12 cellular contexts compared by ENCODE assay signal in genomic region chr12:89765959-89766824, GRCh38. TPM values are rescaled to one million over a fixed set of nuclear protein-coding genes. Genes with fewer than 3 reads are reported as not detected.
DNase-seq lines count a peak whose midpoint lies in the region; ATAC-seq and TF ChIP-seq lines count a peak whose summit lies in the region.
"Had no signal": no experiment of that assay in that cellular context is flagged by ENCODE, and none has a peak within 500 bp of the region (broad histone marks: within the 10 kb centered on the region; RNA-seq: fewer than 3 reads in every experiment).

No MANE protein-coding gene starts in this region.

- H3K4me2 ChIP-seq in mammary epithelial cell (ENCODE audit: insufficient read depth, low read depth, low read length): no peak overlapping the region

- no TSS peak for BruUV-seq in mammary epithelial cell (replicated peaks; lab: Mats Ljungman, UMichigan)

- H3K9me3 ChIP-seq in mammary epithelial cell (replicated peaks; ENCODE audit: insufficient read depth, low read length): no peaks in the 10 kb centered on the region
- H3K9me3 ChIP-seq: BE2C, suprapubic skin had no signal

- CTCF ChIA-PET in mammary epithelial cell (lab: Charles Lee; ENCODE audit: low non-redundant PET): no interaction called here

- H3K27ac ChIP-seq in mammary epithelial cell (ENCODE audit: insufficient read depth, low read depth, low read length): no peak overlapping the region
- H3K27ac ChIP-seq: suprapubic skin had no signal

- 92% methylated on average over 3 of the region's 3 CpGs for WGBS in mammary epithelial cell (ENCODE audit: low coverage, missing lambda C conversion rate)

- TF ChIP-seq CTCF in GM06990 (IDR thresholded peaks at IDR 0.05; ENCODE audit: insufficient read depth, low read length, poor library complexity, severe bottlenecking) (no peak), mammary epithelial cell (conservative IDR thresholded peaks at IDR 0.05 in 1 of 2, IDR thresholded peaks at IDR 0.05 in 1 of 2; ENCODE audit: extremely low read depth in 1 of 2, insufficient read depth in 1 of 2, low read depth in 1 of 2, low read length in 2 of 2) (no peak)

- H3K36me3 ChIP-seq in GM06990 (ENCODE audit: control insufficient read depth, insufficient read depth, low read length): no peaks in the 10 kb centered on the region
- no peaks in the 10 kb centered on the region for H3K36me3 ChIP-seq in mammary epithelial cell (ENCODE audit: insufficient read depth, low read length)
- H3K36me3 ChIP-seq: BE2C, suprapubic skin had no signal

- H4K20me1 ChIP-seq in mammary epithelial cell (ENCODE audit: insufficient read depth, low read length): no peaks in the 10 kb centered on the region

- intact Hi-C loops in mammary epithelial cell (cut with micrococcal nuclease): no loop called here

- dilution Hi-C loops in mammary epithelial cell (cut with HindIII; ENCODE audit: low sequenced_read_pairs): no loop called here

- H2AFZ ChIP-seq in mammary epithelial cell (ENCODE audit: low read depth, low read length): no peak overlapping the region

- H3K27me3 ChIP-seq in GM06990 (replicated peaks; ENCODE audit: control insufficient read depth, insufficient read depth, low read length): no peaks in the 10 kb centered on the region
- no peaks in the 10 kb centered on the region for H3K27me3 ChIP-seq in mammary epithelial cell (ENCODE audit: insufficient read depth, low read length)
- H3K27me3 ChIP-seq: BE2C, suprapubic skin had no signal

- H3K4me3 ChIP-seq in GM06990 (replicated peaks; ENCODE audit: low read depth, low read length) (no peak overlapping the region), mammary epithelial cell (replicated peaks in 1 of 3; ENCODE audit: insufficient read depth in 1 of 3, low read depth in 2 of 3, low read length in 3 of 3) (no peak overlapping the region)
- H3K4me3 ChIP-seq: suprapubic skin had no signal

- DNase-seq in GM06990 (ENCODE audit: extremely low read depth, insufficient read length): peak; percentile 61
- no peak for DNase-seq in COLO668 (lab: John Stamatoyannopoulos, UW; ENCODE audit: unreplicated experiment)
- DNase-seq in iPS-NIHi7 (ENCODE audit: extremely low spot score): no peak
- DNase-seq in activated CD4-positive, alpha-beta T cell treated with anti-CD3 and anti-CD28 coated beads for 48 hours: no peak
- no peak for DNase-seq in mammary epithelial cell
- DNase-seq: activated CD4-positive, alpha-beta T cell treated with anti-CD3 and anti-CD28 coated beads for 1 hour; BE2C; NCI-H1417 treated with DMSO at 0.1 percent for 48 hours had no signal

- in situ Hi-C loops in mammary epithelial cell (cut with MboI; ENCODE audit: low sequenced_read_pairs in 2 of 2): loop anchor here in 1 of 2 donors (25.0 kb wide), 1 partner anchor 196 kb away; no protein-coding TSS in a partner anchor

- H3K4me1 ChIP-seq in mammary epithelial cell (ENCODE audit: insufficient read depth, low read length): peaks cover 29% of the 10 kb centered on the region
- H3K4me1 ChIP-seq: BE2C had no signal

- H3K9ac ChIP-seq in mammary epithelial cell (ENCODE audit: insufficient read depth, low read length): no peak overlapping the region

- no peaks in the 10 kb centered on the region for H3K79me2 ChIP-seq in mammary epithelial cell (ENCODE audit: insufficient read depth, low read length)

- ATAC-seq in GM19395 (IDR thresholded peaks at IDR 0.05; ENCODE audit: unreplicated experiment) (peak; percentile 88), HG02852 (IDR thresholded peaks at IDR 0.05; ENCODE audit: unreplicated experiment) (peak; percentile 82), HG03571 (IDR thresholded peaks at IDR 0.05; ENCODE audit: unreplicated experiment) (peak; percentile 80)

RNA-seq across cellular contexts. Expression of gene ATP2B1, which starts 57.6 kb away (rescaled TPM):
- 10 to 100 TPM; 63.8 to 97.7 TPM for total RNA-seq in mammary epithelial cell
- 26.1 TPM for polyA plus RNA-seq in mammary epithelial cell
- 65.9 TPM for polyA minus RNA-seq in mammary epithelial cell
